26 cellular contexts compared by ENCODE assay signal in genomic region chr3:118000219-118000618, GRCh38.
DNase-seq lines count a peak whose midpoint lies in the region; ATAC-seq and TF ChIP-seq lines count a peak whose summit lies in the region.
"Had no signal": no experiment of that assay in that cellular context is flagged by ENCODE, and none has a peak within 500 bp of the region (broad histone marks: within the 10 kb centered on the region; RNA-seq: fewer than 3 reads in every experiment).

No MANE protein-coding gene starts in this region.

- DNase-seq in H4 (ENCODE audit: low spot score) (peak; percentile 68), OCI-M1 (lab: John Stamatoyannopoulos, UW) (peak; percentile 93), adipocyte (ENCODE audit: low read depth) (peak; percentile 75), smooth muscle cell (lab: John Stamatoyannopoulos, UW; ENCODE audit: unreplicated experiment) (no peak), colonic mucosa (no peak)
- DNase-seq in activated CD8-positive, alpha-beta T cell treated with anti-CD3 and anti-CD28 coated beads, Interleukin-2, amount 10 ng/mL, durations not matched to agents 7 days and 5 days = no peak
- DNase-seq: AML-193; Caco-2; CD4-positive, alpha-beta T cell; Kasumi-1; NCI-H1048; NCI-H1417; NCI-H1694; NCI-H2029 treated with DMSO at 0.1 percent for 48 hours; NCI-H446 treated with DMSO at 0.1 percent for 48 hours; NCI-H526; NCI-H82; SHP77 had no signal

- no peak overlapping the region for H3K4me3 ChIP-seq in adipocyte (ENCODE audit: low read length)
- no peak overlapping the region for H3K4me3 ChIP-seq in smooth muscle cell
- H3K4me3 ChIP-seq in colonic mucosa = no peak overlapping the region
- H3K4me3 ChIP-seq: BLaER1 treated with 17β-estradiol and CSF1 and Interleukin-3, amounts not matched to agents 10 nM and 100 nM; GM12878; GM23338; HAP-1 had no signal

- H3K9me3 ChIP-seq in adipocyte (ENCODE audit: control insufficient read depth, low read length) (no peaks in the 10 kb centered on the region), smooth muscle cell (replicated peaks; ENCODE audit: low read depth) (no peaks in the 10 kb centered on the region), colonic mucosa (no peaks in the 10 kb centered on the region)
- H3K9me3 ChIP-seq: Caco-2, HAP-1 had no signal

- no peaks in the 10 kb centered on the region for H3F3A ChIP-seq in smooth muscle cell (ENCODE audit: low read depth)

- H3K27ac Mint-ChIP-seq in activated CD8-positive, alpha-beta T cell treated with anti-CD3 and anti-CD28 coated beads, Interleukin-2, amount 10 ng/mL, durations not matched to agents 7 days and 5 days = no peak overlapping the region
- H3K27ac Mint-ChIP-seq: CD4-positive, alpha-beta T cell; GM23338 had no signal

- H3K36me3 ChIP-seq in adipocyte (ENCODE audit: control insufficient read depth, insufficient read depth, low read length, severe bottlenecking) (no peaks in the 10 kb centered on the region), smooth muscle cell (ENCODE audit: low read depth) (no peaks in the 10 kb centered on the region), colonic mucosa (no peaks in the 10 kb centered on the region)
- H3K36me3 ChIP-seq: BLaER1 treated with 17β-estradiol and CSF1 and Interleukin-3, amounts not matched to agents 10 nM and 100 nM; HAP-1 had no signal

- H3K4me3 Mint-ChIP-seq in activated CD8-positive, alpha-beta T cell treated with anti-CD3 and anti-CD28 coated beads, Interleukin-2, amount 10 ng/mL, durations not matched to agents 7 days and 5 days = no peak overlapping the region
- H3K4me3 Mint-ChIP-seq: CD4-positive, alpha-beta T cell; GM23338 had no signal

- no peaks in the 10 kb centered on the region for H3K27me3 Mint-ChIP-seq in activated CD8-positive, alpha-beta T cell treated with anti-CD3 and anti-CD28 coated beads, Interleukin-2, amount 10 ng/mL, durations not matched to agents 7 days and 5 days (ENCODE audit: low read depth)
- H3K27me3 Mint-ChIP-seq: CD4-positive, alpha-beta T cell had no signal

- no peak overlapping the region for H2AFZ ChIP-seq in smooth muscle cell (ENCODE audit: low read depth)
- H2AFZ ChIP-seq: GM23338 had no signal

- no peaks in the 10 kb centered on the region for H4K20me1 ChIP-seq in smooth muscle cell (ENCODE audit: low read depth)
- H4K20me1 ChIP-seq: BLaER1 treated with 17β-estradiol and CSF1 and Interleukin-3, amounts not matched to agents 10 nM and 100 nM had no signal

- no peaks in the 10 kb centered on the region for H3K36me3 Mint-ChIP-seq in activated CD8-positive, alpha-beta T cell treated with anti-CD3 and anti-CD28 coated beads, Interleukin-2, amount 10 ng/mL, durations not matched to agents 7 days and 5 days (ENCODE audit: low read depth)

- no peaks in the 10 kb centered on the region for H3K4me1 Mint-ChIP-seq in activated CD8-positive, alpha-beta T cell treated with anti-CD3 and anti-CD28 coated beads, Interleukin-2, amount 10 ng/mL, durations not matched to agents 7 days and 5 days (ENCODE audit: low read depth)

- peak overlapping the region; percentile 60 for H3K4me2 ChIP-seq in smooth muscle cell
- H3K4me2 ChIP-seq: BLaER1 treated with 17β-estradiol and CSF1 and Interleukin-3, amounts not matched to agents 10 nM and 100 nM; GM23338 had no signal

- H3K27me3 ChIP-seq in adipocyte (replicated peaks; ENCODE audit: control insufficient read depth, insufficient read depth, low read length) (peaks cover 2% of the 10 kb centered on the region), smooth muscle cell (ENCODE audit: low read depth) (peaks cover under 1% of the 10 kb centered on the region), colonic mucosa (no peaks in the 10 kb centered on the region)

- TF ChIP-seq CTCF in smooth muscle cell (IDR thresholded peaks at IDR 0.05; ENCODE audit: borderline replicate concordance, insufficient read depth, poor library complexity, severe bottlenecking) = no peak
- TF ChIP-seq CTCF in colonic mucosa (IDR thresholded peaks at IDR 0.05) = no peak

- ATAC-seq in activated CD8-positive, alpha-beta T cell treated with anti-CD3 and anti-CD28 coated beads, Interleukin-2, amount 10 ng/mL, durations not matched to agents 7 days and 5 days = no peak
- ATAC-seq in GM21737 (IDR thresholded peaks at IDR 0.05; ENCODE audit: unreplicated experiment) = no peak
- ATAC-seq: GM12878, GM23338, Panc1 had no signal

- intact Hi-C loops in colonic mucosa (cut with DNase I) = no loop called here

- no peaks in the 10 kb centered on the region for H3K79me2 ChIP-seq in smooth muscle cell (ENCODE audit: low read depth)

- 29% methylated on average over 2 of the region's 2 CpGs for WGBS in smooth muscle cell (ENCODE audit: low lambda C conversion rate)

- CTCF ChIA-PET in activated CD8-positive, alpha-beta T cell treated with anti-CD3 and anti-CD28 coated beads, Interleukin-2, amount 10 ng/mL, durations not matched to agents 7 days and 5 days (lab: Charles Lee) = no interaction called here

- H3K9ac ChIP-seq in adipocyte (ENCODE audit: low read length) (no peak overlapping the region), smooth muscle cell (ENCODE audit: low read depth) (no peak overlapping the region), colonic mucosa (ENCODE audit: low read depth in 2 of 2, low read length in 2 of 2) (no peak overlapping the region)
- H3K9ac ChIP-seq: BLaER1 treated with 17β-estradiol and CSF1 and Interleukin-3, amounts not matched to agents 10 nM and 100 nM had no signal

- POLR2A ChIA-PET in activated CD8-positive, alpha-beta T cell treated with anti-CD3 and anti-CD28 coated beads, Interleukin-2, amount 10 ng/mL, durations not matched to agents 7 days and 5 days (lab: Charles Lee) = no interaction called here

- H3K4me1 ChIP-seq in adipocyte (ENCODE audit: control insufficient read depth, insufficient read depth, low read length) (peaks cover 14% of the 10 kb centered on the region), smooth muscle cell (ENCODE audit: low read depth) (no peaks in the 10 kb centered on the region), colonic mucosa (peaks cover 4% of the 10 kb centered on the region)
- H3K4me1 ChIP-seq: Caco-2, HAP-1 had no signal

- no peaks in the 10 kb centered on the region for H3K9me3 Mint-ChIP-seq in activated CD8-positive, alpha-beta T cell treated with anti-CD3 and anti-CD28 coated beads, Interleukin-2, amount 10 ng/mL, durations not matched to agents 7 days and 5 days (ENCODE audit: insufficient read depth)
- H3K9me3 Mint-ChIP-seq: GM23338 had no signal

- peak overlapping the region; percentile 59 for H3K27ac ChIP-seq in smooth muscle cell (ENCODE audit: low read depth)
- H3K27ac ChIP-seq in colonic mucosa = no peak overlapping the region
- H3K27ac ChIP-seq: BLaER1 treated with 17β-estradiol and CSF1 and Interleukin-3, amounts not matched to agents 10 nM and 100 nM; HL-60; RWPE1 had no signal

Comparison
In these comparisons a context has a peak if more than half of its experiments do, and no peak if none do; other contexts are left out.
1. DNase-seq: peak in H4 (single experiment), OCI-M1 (single experiment) and adipocyte (single experiment); none in smooth muscle cell (single experiment), activated CD8-positive, alpha-beta T cell treated with anti-CD3 and anti-CD28 coated beads, Interleukin-2, amount 10 ng/mL, durations not matched to agents 7 days and 5 days (single experiment) and colonic mucosa (single experiment).